22 cellular contexts compared by ENCODE assay signal in the genomic region with DNA sequence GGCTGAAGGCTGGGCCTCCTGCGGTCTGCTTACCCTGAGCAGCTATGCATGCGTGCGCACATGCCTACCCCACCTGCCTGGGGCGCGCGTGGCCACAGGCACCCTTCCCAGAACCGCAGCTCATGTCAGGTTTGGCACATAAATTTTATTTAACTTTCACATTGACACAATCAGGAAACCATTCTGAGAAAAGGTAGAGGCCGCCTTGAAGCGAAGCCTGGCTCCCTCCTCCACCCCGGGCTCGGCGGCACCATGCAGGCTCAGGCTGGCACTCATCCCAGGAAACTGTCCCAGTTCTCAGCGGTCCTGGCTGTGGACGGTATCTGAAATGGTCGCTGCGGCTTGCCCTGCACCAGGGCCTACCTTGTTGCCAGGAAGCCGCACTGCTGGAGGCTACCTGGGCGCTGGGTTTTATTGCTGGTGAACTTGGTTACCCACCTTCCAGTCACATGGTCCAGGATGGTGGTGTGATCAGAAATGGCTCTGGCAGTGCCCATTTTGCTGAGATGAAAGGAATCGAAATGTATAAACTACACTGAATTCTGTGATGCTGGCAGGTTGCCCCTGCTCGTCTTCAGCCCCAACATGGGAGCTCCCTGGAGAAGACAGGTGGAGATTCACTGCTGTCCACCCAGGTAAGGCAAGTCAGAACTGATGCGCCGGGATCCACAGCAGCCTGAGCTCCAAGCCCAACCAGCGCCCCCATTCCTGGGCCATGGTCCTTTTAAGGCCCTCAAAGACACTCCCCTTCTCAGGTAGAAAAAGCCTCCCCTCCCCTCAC. TPM values are rescaled to one million over a fixed set of nuclear protein-coding genes. Genes with fewer than 3 reads are reported as not detected.
DNase-seq lines count a peak whose midpoint lies in the region; ATAC-seq and TF ChIP-seq lines count a peak whose summit lies in the region.
"Had no signal": no experiment of that assay in that cellular context is flagged by ENCODE, and none has a peak within 500 bp of the region (broad histone marks: within the 10 kb centered on the region; RNA-seq: fewer than 3 reads in every experiment).

No MANE protein-coding gene starts in this region.

- H3K27ac ChIP-seq in esophagus muscularis mucosa (replicated peaks in 1 of 4) = no peak overlapping the region
- no peak overlapping the region for H3K27ac ChIP-seq in aorta (ENCODE audit: low read depth in 1 of 2, low read length in 2 of 2)
- H3K27ac ChIP-seq: KMS-11, parathyroid adenoma, upper lobe of left lung had no signal

- 91% methylated on average over 23 of the region's 23 CpGs for WGBS in esophagus muscularis mucosa
- whole genome bisulfite sequencing in aorta, 2 donors = 88 to 90% methylated on average over 23 of the region's 23 CpGs

- intact Hi-C loops in Right ventricle myocardium inferior (cut with DNase I) (no loop called here), cardiac septum (cut with DNase I) (no loop called here), esophagus muscularis mucosa (cut with DNase I) (no loop called here), aorta (cut with DNase I) (no loop called here)

- no peak for TF ChIP-seq EP300 in esophagus muscularis mucosa (IDR thresholded peaks at IDR 0.05)

- H3K4me3 ChIP-seq in esophagus muscularis mucosa (no peak overlapping the region), aorta (ENCODE audit: low read length in 2 of 2) (no peak overlapping the region)
- H3K4me3 ChIP-seq: upper lobe of left lung had no signal

- peaks cover 0 to 13% (median 8%) of the 10 kb centered on the region in 4 donors for H3K4me1 ChIP-seq in esophagus muscularis mucosa
- no peaks in the 10 kb centered on the region for H3K4me1 ChIP-seq in aorta (ENCODE audit: control insufficient read depth in 1 of 2, insufficient read depth in 2 of 2, low read length in 2 of 2)
- H3K4me1 ChIP-seq: upper lobe of left lung had no signal

- TF ChIP-seq POLR2A in esophagus muscularis mucosa (IDR thresholded peaks at IDR 0.05; ENCODE audit: low read depth) = no peak

- H3K36me3 ChIP-seq in esophagus muscularis mucosa (peaks cover 0 to 62% (median 45%) of the 10 kb centered on the region in 4 donors), aorta (ENCODE audit: control insufficient read depth in 1 of 2, insufficient read depth in 2 of 2, low read length in 1 of 2) (peaks cover 0 to 5% of the 10 kb centered on the region in 2 donors)

- no peak for DNase-seq in Right ventricle myocardium inferior (ENCODE audit: missing footprints)
- DNase-seq in cardiac septum (ENCODE audit: low spot score) = no peak
- DNase-seq in esophagus muscularis mucosa (ENCODE audit: extremely low spot score) = peak; percentile 89
- peak; percentile 69 for DNase-seq in medulla oblongata (ENCODE audit: extremely low spot score)
- no peak for DNase-seq in aorta
- no peak for DNase-seq in stimulated activated CD4-positive, alpha-beta T cell treated with anti-CD3 and anti-CD28 coated beads, Interleukin-4, amount 100 ng/mL, for 1 hour
- DNase-seq in NCI-H446 (lab: John Stamatoyannopoulos, UW) = no peak
- DNase-seq: activated CD4-positive, alpha-beta T cell treated with anti-CD3 and anti-CD28 coated beads, Interleukin-2, amount 50 U/mL, for 48 hours; activated gamma-delta T cell treated with Interleukin-2 at 50 U/mL for 16 hours; activated T-cell treated with anti-CD3 and anti-CD28 coated beads for 4 hours; amniotic stem cell; CD8-positive, alpha-beta memory T cell; left colon; NCI-H1436; PC-3; SIG-M5; stimulated activated CD8-positive, alpha-beta memory T cell treated with anti-CD3 and anti-CD28 coated beads, Interleukin-4, amount 100 ng/mL, for 48 hours; SW 1271 had no signal

- no peak for TF ChIP-seq CTCF in esophagus muscularis mucosa (IDR thresholded peaks at IDR 0.05)

- no peaks in the 10 kb centered on the region for H3K27me3 ChIP-seq in esophagus muscularis mucosa
- no peaks in the 10 kb centered on the region for H3K27me3 ChIP-seq in aorta (ENCODE audit: control insufficient read depth in 1 of 2, insufficient read depth in 2 of 2, low read length in 1 of 2)
- H3K27me3 ChIP-seq: upper lobe of left lung had no signal

- H3K9me3 ChIP-seq in esophagus muscularis mucosa (no peaks in the 10 kb centered on the region), aorta (ENCODE audit: control insufficient read depth, low read length) (no peaks in the 10 kb centered on the region)
- H3K9me3 ChIP-seq: upper lobe of left lung had no signal

- peak; percentile 77 for ATAC-seq in Right ventricle myocardium inferior
- ATAC-seq in aorta (ENCODE audit: low FRiP score) = peak; percentile 23
- no peak for ATAC-seq in HG03045 (IDR thresholded peaks at IDR 0.05; ENCODE audit: unreplicated experiment)
- ATAC-seq: left colon, PC-3 had no signal

RNA-seq across cellular contexts. Expression of a gene that starts 25.5 kb away (rescaled TPM):
- 10.5 TPM for total RNA-seq in Right ventricle myocardium inferior
- total RNA-seq in cardiac septum = 7.8 TPM
- total RNA-seq in esophagus muscularis mucosa = 10 to 100 TPM; 10.8 to 17.0 (median 13.5) TPM
- total RNA-seq in aorta = 1 to 10 TPM; 6.0 to 6.7 TPM
- 1 to 10 TPM; 2.1 to 3.9 TPM for polyA plus RNA-seq in aorta

Comparison
In these comparisons a context has a peak if more than half of its experiments do, and no peak if none do; other contexts are left out.
1. DNase-seq: peak in esophagus muscularis mucosa (single experiment) and medulla oblongata (single experiment); none in Right ventricle myocardium inferior (single experiment), cardiac septum (single experiment), aorta (0 of 2), stimulated activated CD4-positive, alpha-beta T cell treated with anti-CD3 and anti-CD28 coated beads, Interleukin-4, amount 100 ng/mL, for 1 hour (single experiment) and NCI-H446 (0 of 2).